ENCODE assay signal across 18 cellular contexts in genomic region chr4:185713272-185713671, GRCh38.
A peak's percentile ranks its signal among the peaks of the same experiment; 100 is the strongest.
DNase-seq lines count a peak whose midpoint lies in the region; TF ChIP-seq lines count a peak whose summit lies in the region.
"Had no signal": no experiment of that assay in that cellular context is flagged by ENCODE, and none has a peak within 500 bp of the region (broad histone marks: within the 10 kb centered on the region; RNA-seq: fewer than 3 reads in every experiment).

No MANE protein-coding gene starts in this region.

- peaks cover 37% of the 10 kb centered on the region for H3K4me1 ChIP-seq in Caco-2

- CTCF ChIA-PET in Caco-2 (lab: Charles Lee): no interaction called here

- intact Hi-C loops in Caco-2 (cut with micrococcal nuclease; ENCODE audit: unreplicated experiment): loop anchor here (1.0 to 2.0 kb wide), 3 partner anchors 62 to 117 kb away; no protein-coding TSS in a partner anchor

- DNase-seq in Caco-2: peak in 1 of 2 experiments; percentile 46
- DNase-seq in RKO (ENCODE audit: low spot score): peak; percentile 9
- peak; percentile 89 for DNase-seq in epithelial cell of esophagus (ENCODE audit: low read depth)
- DNase-seq in stimulated activated CD4-positive, alpha-beta T cell treated with anti-CD3 and anti-CD28 coated beads, Interleukin-4, amount 100 ng/mL, for 24 hours: no peak
- DNase-seq in NCI-H146 (lab: John Stamatoyannopoulos, UW): no peak
- DNase-seq in T1000 (lab: John Stamatoyannopoulos, UW): no peak
- DNase-seq in COLO829 (ENCODE audit: low spot score): no peak
- DNase-seq: activated CD4-positive, alpha-beta T cell treated with anti-CD3 and anti-CD28 coated beads for 36 hours; activated gamma-delta T cell; anterior cingulate cortex; heart right ventricle; NCI-H2107; nephron progenitor cell; stimulated activated naive CD8-positive, alpha-beta T cell treated with anti-CD3 and anti-CD28 coated beads, Interleukin-15, amount 100 ng/mL, for 72 hours had no signal

- H3K4me3 Mint-ChIP-seq in Caco-2 (ENCODE audit: unreplicated experiment) (peak overlapping the region; percentile 49), nephron (no peak overlapping the region)
- H3K4me3 Mint-ChIP-seq: activated CD4-positive, alpha-beta T cell treated with anti-CD3 and anti-CD28 coated beads for 36 hours; GM23338; IgD-negative memory B cell; memory B cell; stimulated activated naive CD8-positive, alpha-beta T cell treated with anti-CD3 and anti-CD28 coated beads, Interleukin-15, amount 100 ng/mL, for 72 hours had no signal

- H3K27me3 ChIP-seq in Caco-2 (replicated peaks; ENCODE audit: control insufficient read depth, insufficient read depth, low read length): no peaks in the 10 kb centered on the region
- H3K27me3 ChIP-seq: heart right ventricle had no signal

- peaks cover 35% of the 10 kb centered on the region for H3K4me1 Mint-ChIP-seq in Caco-2 (ENCODE audit: low read depth, unreplicated experiment)
- peaks cover 19% of the 10 kb centered on the region for H3K4me1 Mint-ChIP-seq in nephron
- H3K4me1 Mint-ChIP-seq: activated CD4-positive, alpha-beta T cell treated with anti-CD3 and anti-CD28 coated beads for 36 hours; memory B cell; stimulated activated naive CD8-positive, alpha-beta T cell treated with anti-CD3 and anti-CD28 coated beads, Interleukin-15, amount 100 ng/mL, for 72 hours had no signal

- POLR2A ChIA-PET in Caco-2 (lab: Charles Lee): no interaction called here

- no peaks in the 10 kb centered on the region for H3K9me3 Mint-ChIP-seq in Caco-2 (ENCODE audit: unreplicated experiment)
- H3K9me3 Mint-ChIP-seq in nephron: no peaks in the 10 kb centered on the region
- H3K9me3 Mint-ChIP-seq: GM23338; IgD-negative memory B cell; memory B cell; stimulated activated naive CD8-positive, alpha-beta T cell treated with anti-CD3 and anti-CD28 coated beads, Interleukin-15, amount 100 ng/mL, for 72 hours had no signal

- 0 out of 2 replicates have a peak, but pooled peaks cover 4% of the 10 kb centered on the region for H3K9me3 ChIP-seq in Caco-2
- H3K9me3 ChIP-seq: heart right ventricle had no signal

- H3K27ac Mint-ChIP-seq in Caco-2 (ENCODE audit: unreplicated experiment): peak overlapping the region; percentile 96
- H3K27ac Mint-ChIP-seq in nephron: peak overlapping the region in 2 of 3 experiments; percentile 16
- H3K27ac Mint-ChIP-seq: activated CD4-positive, alpha-beta T cell treated with anti-CD3 and anti-CD28 coated beads for 36 hours; GM23338; IgD-negative memory B cell; memory B cell; stimulated activated naive CD8-positive, alpha-beta T cell treated with anti-CD3 and anti-CD28 coated beads, Interleukin-15, amount 100 ng/mL, for 72 hours had no signal

- H3K36me3 ChIP-seq in Caco-2 (ENCODE audit: control insufficient read depth, insufficient read depth, low read length): no peaks in the 10 kb centered on the region; the same call in 1 of the 2 replicates
- H3K36me3 ChIP-seq: heart right ventricle had no signal

- H3K36me3 Mint-ChIP-seq in Caco-2 (ENCODE audit: insufficient read depth, unreplicated experiment) (peaks cover 8% of the 10 kb centered on the region), nephron (ENCODE audit: low read depth) (no peaks in the 10 kb centered on the region)
- H3K36me3 Mint-ChIP-seq: memory B cell had no signal

- H3K4me3 ChIP-seq in Caco-2 (ENCODE audit: low read depth, low read length) (no peak overlapping the region), epithelial cell of esophagus (ENCODE audit: low read length) (no peak overlapping the region)
- H3K4me3 ChIP-seq: GM23338, heart right ventricle had no signal

- TF ChIP-seq CTCF in Caco-2 (IDR thresholded peaks at IDR 0.05; ENCODE audit: insufficient read depth in 1 of 2, low read depth in 1 of 2, low read length in 1 of 2, severe bottlenecking in 1 of 2, unreplicated experiment in 1 of 2) (no peak), epithelial cell of esophagus (IDR thresholded peaks at IDR 0.05; ENCODE audit: insufficient read depth, low read depth, low read length, missing control alignments) (no peak), nephron (IDR thresholded peaks at IDR 0.05; ENCODE audit: unreplicated experiment in 3 of 3) (no peak)

- H3K27me3 Mint-ChIP-seq in Caco-2 (ENCODE audit: insufficient read depth, unreplicated experiment): no peaks in the 10 kb centered on the region
- peaks cover 3% of the 10 kb centered on the region for H3K27me3 Mint-ChIP-seq in nephron (ENCODE audit: low read depth)

- no TSS peak for BruUV-seq in Caco-2 (replicated peaks; lab: Mats Ljungman, UMichigan)

Comparison
In these comparisons a context has a peak if more than half of its experiments do, and no peak if none do; other contexts are left out.
1. DNase-seq: peak in RKO (single experiment) and epithelial cell of esophagus (single experiment); none in stimulated activated CD4-positive, alpha-beta T cell treated with anti-CD3 and anti-CD28 coated beads, Interleukin-4, amount 100 ng/mL, for 24 hours (single experiment), NCI-H146 (single experiment), T1000 (single experiment) and COLO829 (single experiment).